9 cellular contexts compared by ENCODE assay signal in the genomic region with DNA sequence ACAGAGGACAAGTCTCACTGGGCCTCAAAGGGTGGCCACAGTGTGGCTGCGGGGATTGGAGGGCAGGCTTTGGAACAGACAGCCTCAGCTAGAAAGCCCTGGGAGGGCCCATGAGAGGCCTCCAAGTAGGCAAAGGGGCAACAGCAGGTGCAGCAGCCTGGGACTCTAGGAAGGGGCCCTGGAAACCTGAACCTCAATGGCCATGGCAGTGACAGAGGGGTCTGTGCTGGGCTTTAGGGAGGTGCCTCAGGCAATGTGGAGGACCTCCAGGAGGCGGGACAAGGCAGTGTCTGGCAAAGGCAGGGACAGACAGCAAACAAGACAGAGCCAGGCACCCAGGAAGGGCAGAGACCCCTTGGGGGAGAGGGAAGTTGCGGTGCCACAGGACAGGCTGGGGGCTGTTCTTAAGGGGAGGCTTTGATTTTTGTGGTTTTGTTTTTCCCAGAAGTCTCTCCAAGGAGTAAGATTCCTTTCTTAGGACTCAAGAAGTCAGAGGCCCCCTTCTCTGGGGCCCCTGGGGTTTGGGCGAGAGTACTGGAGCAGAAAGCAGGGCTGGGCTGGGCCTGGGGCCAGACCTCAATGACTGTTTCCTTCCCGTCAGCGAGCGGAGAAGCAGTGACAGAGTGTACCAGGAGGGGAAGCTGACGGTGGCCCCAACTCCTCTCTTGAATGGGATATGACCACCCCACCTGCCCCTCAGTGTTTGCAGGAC. TPM values are rescaled to one million over a fixed set of nuclear protein-coding genes. Genes with fewer than 3 reads are reported as not detected.
A peak's percentile ranks its signal among the peaks of the same experiment; 100 is the strongest.
DNase-seq lines count a peak whose midpoint lies in the region; ATAC-seq and TF ChIP-seq lines count a peak whose summit lies in the region.
"Had no signal": no experiment of that assay in that cellular context is flagged by ENCODE, and none has a peak within 500 bp of the region (broad histone marks: within the 10 kb centered on the region; RNA-seq: fewer than 3 reads in every experiment).

No MANE protein-coding gene starts in this region.

- no peaks in the 10 kb centered on the region for H3K27me3 ChIP-seq in heart left ventricle
- no peaks in the 10 kb centered on the region for H3K27me3 ChIP-seq in WERI-Rb-1 (ENCODE audit: insufficient read depth, low read depth, severe bottlenecking)

- TF ChIP-seq CTCF in CD14-positive monocyte (IDR thresholded peaks at IDR 0.05): no peak
- TF ChIP-seq CTCF in heart left ventricle (IDR thresholded peaks at IDR 0.05): no peak
- no peak for TF ChIP-seq CTCF in WERI-Rb-1 (IDR thresholded peaks at IDR 0.05; ENCODE audit: low read depth, low read length)

- H3K36me3 Mint-ChIP-seq in CD14-positive monocyte: peaks cover 13 to 25% of the 10 kb centered on the region in 2 donors
- no peaks in the 10 kb centered on the region for H3K36me3 Mint-ChIP-seq in activated T-helper 2 cell treated with anti-CD3 and anti-CD28 coated beads, Interferon-gamma antibody, Interleukin-2, Interleukin-4, amounts not matched to agents 10 μg/mL and 5 μg/mL and 100 μg/mL, durations not matched to agents 14 hours and 24 hours and 36 hours (ENCODE audit: low read depth)
- H3K36me3 Mint-ChIP-seq: natural killer cell had no signal

- ATAC-seq in heart left ventricle: peak; percentile 87 to 93 (median 90)
- ATAC-seq in sciatic nerve: peak; percentile 93

- peaks cover 26% of the 10 kb centered on the region for H3K4me1 Mint-ChIP-seq in CD14-positive monocyte
- peaks cover 28% of the 10 kb centered on the region for H3K4me1 Mint-ChIP-seq in activated T-helper 2 cell treated with anti-CD3 and anti-CD28 coated beads, Interferon-gamma antibody, Interleukin-2, Interleukin-4, amounts not matched to agents 10 μg/mL and 5 μg/mL and 100 μg/mL, durations not matched to agents 14 hours and 24 hours and 36 hours (ENCODE audit: low read depth)

- H3K4me1 ChIP-seq in heart left ventricle: peaks cover 20 to 80% (median 66%) of the 10 kb centered on the region in 12 donors

- peak overlapping the region; percentile 90 to 99 (median 96) for H3K27ac ChIP-seq in heart left ventricle
- no peak overlapping the region; the same call in 1 of the 2 replicates for H3K27ac ChIP-seq in WERI-Rb-1

- peak in 1 of 2 donors; percentile 22 for TF ChIP-seq POLR2A in heart left ventricle (IDR thresholded peaks at IDR 0.05)

- no peaks in the 10 kb centered on the region for H3K9me3 Mint-ChIP-seq in CD14-positive monocyte
- H3K9me3 Mint-ChIP-seq in activated T-helper 2 cell treated with anti-CD3 and anti-CD28 coated beads, Interferon-gamma antibody, Interleukin-2, Interleukin-4, amounts not matched to agents 10 μg/mL and 5 μg/mL and 100 μg/mL, durations not matched to agents 14 hours and 24 hours and 36 hours: no peaks in the 10 kb centered on the region
- H3K9me3 Mint-ChIP-seq: natural killer cell had no signal

- intact Hi-C loops in CD14-positive monocyte (cut with micrococcal nuclease): no loop called here
- intact Hi-C loops in activated T-helper 2 cell treated with anti-CD3 and anti-CD28 coated beads, Interferon-gamma antibody, Interleukin-2, Interleukin-4, amounts not matched to agents 10 μg/mL and 5 μg/mL and 100 μg/mL, durations not matched to agents 14 hours and 24 hours and 36 hours (cut with micrococcal nuclease): no loop called here
- intact Hi-C loops in heart left ventricle (cut with DNase I): loop anchor here in 3 of 10 donors (5.0 kb wide), 2 partner anchors 60 to 335 kb away; no protein-coding TSS in a partner anchor
- intact Hi-C loops in sciatic nerve (cut with DNase I): no loop called here

- 5 to 15% (median 7%) methylated on average over 8 of the region's 8 CpGs for whole genome bisulfite sequencing in heart left ventricle, 4 donors

- peak overlapping the region; percentile 60 to 89 (median 78) for H3K27ac Mint-ChIP-seq in CD14-positive monocyte
- peak overlapping the region; percentile 71 for H3K27ac Mint-ChIP-seq in activated T-helper 2 cell treated with anti-CD3 and anti-CD28 coated beads, Interferon-gamma antibody, Interleukin-2, Interleukin-4, amounts not matched to agents 10 μg/mL and 5 μg/mL and 100 μg/mL, durations not matched to agents 14 hours and 24 hours and 36 hours

- H3K4me3 Mint-ChIP-seq in CD14-positive monocyte: peak overlapping the region in 1 of 2 donors; percentile 79
- H3K4me3 Mint-ChIP-seq in activated T-helper 2 cell treated with anti-CD3 and anti-CD28 coated beads, Interferon-gamma antibody, Interleukin-2, Interleukin-4, amounts not matched to agents 10 μg/mL and 5 μg/mL and 100 μg/mL, durations not matched to agents 14 hours and 24 hours and 36 hours (ENCODE audit: low read depth): peak overlapping the region; percentile 24
- H3K4me3 Mint-ChIP-seq: natural killer cell had no signal

- no peaks in the 10 kb centered on the region for H3K9me3 ChIP-seq in heart left ventricle
- no peaks in the 10 kb centered on the region for H3K9me3 ChIP-seq in WERI-Rb-1 (ENCODE audit: severe bottlenecking)

- H3K4me3 ChIP-seq in heart left ventricle (peak overlapping the region in 6 of 12 donors; percentile 6 to 17 (median 10)), WERI-Rb-1 (ENCODE audit: low read depth, low read length) (no peak overlapping the region)

- no peak for DNase-seq in CD14-positive monocyte (ENCODE audit: low spot score)
- peak; percentile 93 for DNase-seq in HT1080 (ENCODE audit: low read depth)
- no peak for DNase-seq in activated T-helper 2 cell treated with anti-CD3 and anti-CD28 coated beads, Interferon-gamma antibody, Interleukin-2, Interleukin-4, amounts not matched to agents 10 μg/mL and 5 μg/mL and 100 μg/mL, durations not matched to agents 14 hours and 24 hours and 36 hours (ENCODE audit: low spot score)
- DNase-seq in heart left ventricle: peak; percentile 86 to 96 (median 92)
- DNase-seq in sciatic nerve (ENCODE audit: low spot score): peak; percentile 90
- DNase-seq in NCI-H524 treated with DMSO at 0.1 percent for 48 hours (lab: John Stamatoyannopoulos, UW): no peak
- no peak for DNase-seq in WERI-Rb-1
- no peak for DNase-seq in stimulated activated naive CD4-positive, alpha-beta T cell treated with Interleukin-2 at 50 U/mL for 16 hours (lab: John Stamatoyannopoulos, UW)
- DNase-seq: natural killer cell had no signal

- H3K36me3 ChIP-seq in heart left ventricle: peaks cover 0 to 22% (median 6%) of the 10 kb centered on the region in 9 donors
- H3K36me3 ChIP-seq in WERI-Rb-1: no peaks in the 10 kb centered on the region

- H3K27me3 Mint-ChIP-seq in CD14-positive monocyte (ENCODE audit: low read depth in 3 of 3): peaks cover 0 to 2% (median 0%) of the 10 kb centered on the region in 3 donors
- peaks cover 3% of the 10 kb centered on the region for H3K27me3 Mint-ChIP-seq in activated T-helper 2 cell treated with anti-CD3 and anti-CD28 coated beads, Interferon-gamma antibody, Interleukin-2, Interleukin-4, amounts not matched to agents 10 μg/mL and 5 μg/mL and 100 μg/mL, durations not matched to agents 14 hours and 24 hours and 36 hours (ENCODE audit: low read depth)

RNA-seq across cellular contexts. Expression of gene STOML1, which starts 9.7 kb away (rescaled TPM):
- polyA plus RNA-seq in CD14-positive monocyte (1 to 10 TPM; 3.8 to 4.7 TPM), heart left ventricle (10 to 100 TPM; 27.7 to 38.9 TPM)
- 27.5 and 28.3 TPM in 2 replicates for total RNA-seq in HT1080 (2014; rRNA removed; shearing (Covaris generic))
- 8.8 and 13.8 TPM in 2 replicates for polyA plus RNA-seq in HT1080 (2015; cell fraction: cytosol; rRNA removed)
- 15.5 and 15.9 TPM in 2 replicates for polyA plus RNA-seq in HT1080 (2015; cell fraction: nucleus; rRNA removed)
- total RNA-seq in activated T-helper 2 cell treated with anti-CD3 and anti-CD28 coated beads, Interferon-gamma antibody, Interleukin-2, Interleukin-4, amounts not matched to agents 10 μg/mL and 5 μg/mL and 100 μg/mL, durations not matched to agents 14 hours and 24 hours and 36 hours: 8.6 and 9.2 TPM in 2 replicates
- total RNA-seq in heart left ventricle (10 to 100 TPM; 25.0 to 41.1 (median 27.4) TPM), sciatic nerve (15.2 TPM)

RNA-seq across cellular contexts. Expression of gene PML, which starts 12.1 kb away (rescaled TPM):
- polyA plus RNA-seq in CD14-positive monocyte (10 to 100 TPM; 13.1 to 20.6 TPM), heart left ventricle (10 to 100 TPM; 17.0 to 20.8 TPM)
- total RNA-seq in HT1080 (2014; rRNA removed; shearing (Covaris generic)): 31.9 and 39.2 TPM in 2 replicates
- polyA plus RNA-seq in HT1080 (2015; cell fraction: cytosol; rRNA removed): 42.1 and 51.0 TPM in 2 replicates
- 58.6 and 76.8 TPM in 2 replicates for polyA plus RNA-seq in HT1080 (2015; cell fraction: nucleus; rRNA removed)
- total RNA-seq in activated T-helper 2 cell treated with anti-CD3 and anti-CD28 coated beads, Interferon-gamma antibody, Interleukin-2, Interleukin-4, amounts not matched to agents 10 μg/mL and 5 μg/mL and 100 μg/mL, durations not matched to agents 14 hours and 24 hours and 36 hours: 64.5 and 70.2 TPM in 2 replicates
- total RNA-seq in heart left ventricle (10 to 100 TPM; 18.4 to 68.7 (median 28.0) TPM), sciatic nerve (86.6 TPM)

RNA-seq across cellular contexts. Expression of gene LOXL1, which starts 56.1 kb away (rescaled TPM):
- under 1 TPM in 1 of 2 donors, not detected in 1; 0.07 TPM for polyA plus RNA-seq in CD14-positive monocyte
- total RNA-seq in HT1080 (2014; rRNA removed; shearing (Covaris generic)): 51.8 and 67.5 TPM in 2 replicates
- polyA plus RNA-seq in HT1080 (2015; cell fraction: cytosol; rRNA removed): 51.4 and 57.1 TPM in 2 replicates
- polyA plus RNA-seq in HT1080 (2015; cell fraction: nucleus; rRNA removed): 50.3 and 62.8 TPM in 2 replicates
- total RNA-seq in activated T-helper 2 cell treated with anti-CD3 and anti-CD28 coated beads, Interferon-gamma antibody, Interleukin-2, Interleukin-4, amounts not matched to agents 10 μg/mL and 5 μg/mL and 100 μg/mL, durations not matched to agents 14 hours and 24 hours and 36 hours: 0.84 and 0.99 TPM in 2 replicates
- 10 to 100 TPM; 20.7 to 79.5 (median 30.4) TPM for total RNA-seq in heart left ventricle
- polyA plus RNA-seq in heart left ventricle: 10 to 100 TPM; 28.8 to 36.1 TPM
- total RNA-seq in sciatic nerve: 16.6 TPM

Comparison
In these comparisons a context has a peak if more than half of its experiments do, and no peak if none do; other contexts are left out.
1. DNase-seq: peak in HT1080 (single experiment), heart left ventricle (5 of 5) and sciatic nerve (single experiment); none in CD14-positive monocyte (single experiment), activated T-helper 2 cell treated with anti-CD3 and anti-CD28 coated beads, Interferon-gamma antibody, Interleukin-2, Interleukin-4, amounts not matched to agents 10 μg/mL and 5 μg/mL and 100 μg/mL, durations not matched to agents 14 hours and 24 hours and 36 hours (single experiment), NCI-H524 treated with DMSO at 0.1 percent for 48 hours (single experiment), WERI-Rb-1 (single experiment) and stimulated activated naive CD4-positive, alpha-beta T cell treated with Interleukin-2 at 50 U/mL for 16 hours (single experiment).